Comparison of ENCODE assay signal across 8 cellular contexts in the genomic region with DNA sequence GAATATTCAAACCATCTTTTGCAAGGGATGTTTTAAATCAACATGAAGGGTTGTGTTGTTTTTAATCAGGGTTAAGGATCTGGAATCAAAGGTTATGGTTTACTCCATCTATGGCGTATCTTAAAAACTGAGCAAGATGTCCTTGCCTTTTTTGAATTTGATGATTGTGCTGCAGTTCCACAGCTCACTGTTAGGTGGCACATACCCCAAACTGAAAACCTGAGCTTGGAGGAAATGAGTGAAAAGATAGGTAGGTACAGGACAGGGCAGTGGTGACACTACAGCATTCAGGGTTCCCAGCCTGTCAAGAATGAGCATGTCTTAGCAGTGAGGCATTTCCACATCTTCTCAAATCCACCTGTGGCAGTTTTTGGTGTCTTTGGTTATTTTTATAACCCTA. TPM values are rescaled to one million over a fixed set of nuclear protein-coding genes. Genes with fewer than 3 reads are reported as not detected.
A peak's percentile ranks its signal among the peaks of the same experiment; 100 is the strongest.
DNase-seq lines count a peak whose midpoint lies in the region; ATAC-seq and TF ChIP-seq lines count a peak whose summit lies in the region.

No MANE protein-coding gene starts in this region.

- ATAC-seq in GM19043 (IDR thresholded peaks at IDR 0.05; ENCODE audit: low read depth, unreplicated experiment), result peak; percentile 20
- ATAC-seq in natural killer cell treated with Interleukin-12 subunit alpha and Interleukin-12 subunit beta and Interleukin-15 and Interleukin-18, amount 100 ng/mL, for 72 hours, result no peak
- no peak for ATAC-seq in GM18519 (IDR thresholded peaks at IDR 0.05; ENCODE audit: low FRiP score, unreplicated experiment)

- peaks cover 9 to 19% of the 10 kb centered on the region in 2 donors for H3K4me1 Mint-ChIP-seq in natural killer cell treated with Interleukin-12 subunit alpha and Interleukin-12 subunit beta and Interleukin-15 and Interleukin-18, amount 100 ng/mL, for 72 hours (ENCODE audit: low read depth in 2 of 2)

- no peak overlapping the region for H3K9ac ChIP-seq in OCI-LY3 (ENCODE audit: low read length)

- no peaks in the 10 kb centered on the region for H3K9me3 ChIP-seq in OCI-LY3 (ENCODE audit: insufficient read depth, low read length)

- no peak overlapping the region for H3K27ac ChIP-seq in OCI-LY3 (ENCODE audit: low read length)

- H3K27me3 ChIP-seq in OCI-LY3 (ENCODE audit: low read depth, low read length), result no peaks in the 10 kb centered on the region

- H3K27ac Mint-ChIP-seq in natural killer cell treated with Interleukin-12 subunit alpha and Interleukin-12 subunit beta and Interleukin-15 and Interleukin-18, amount 100 ng/mL, for 72 hours, result peak overlapping the region; percentile 28 to 63

- H3K79me2 ChIP-seq in OCI-LY3 (ENCODE audit: low read length), result no peaks in the 10 kb centered on the region

- H3K36me3 ChIP-seq in OCI-LY3 (replicated peaks; ENCODE audit: low read depth, low read length), result peaks cover 13% of the 10 kb centered on the region

- H3K4me3 Mint-ChIP-seq in natural killer cell treated with Interleukin-12 subunit alpha and Interleukin-12 subunit beta and Interleukin-15 and Interleukin-18, amount 100 ng/mL, for 72 hours, result no peak overlapping the region

- H3K4me3 ChIP-seq in OCI-LY3 (ENCODE audit: low read length), result no peak overlapping the region
- no peak overlapping the region for H3K4me3 ChIP-seq in choroid plexus epithelial cell (ENCODE audit: low read depth, low read length)

- H3K9me3 Mint-ChIP-seq in natural killer cell treated with Interleukin-12 subunit alpha and Interleukin-12 subunit beta and Interleukin-15 and Interleukin-18, amount 100 ng/mL, for 72 hours, result no peaks in the 10 kb centered on the region

- TF ChIP-seq CTCF in OCI-LY3 (IDR thresholded peaks at IDR 0.05; ENCODE audit: low read depth, low read length) (peak; percentile 52), choroid plexus epithelial cell (conservative IDR thresholded peaks at IDR 0.05; ENCODE audit: low read depth, low read length) (peak; percentile 67)

- peaks cover 0 to 6% of the 10 kb centered on the region in 2 donors for H3K27me3 Mint-ChIP-seq in natural killer cell treated with Interleukin-12 subunit alpha and Interleukin-12 subunit beta and Interleukin-15 and Interleukin-18, amount 100 ng/mL, for 72 hours

- H3K4me2 ChIP-seq in OCI-LY3 (ENCODE audit: low read length), result no peak overlapping the region

- H4K20me1 ChIP-seq in OCI-LY3 (ENCODE audit: insufficient read depth, low read length), result no peaks in the 10 kb centered on the region

- H2AFZ ChIP-seq in OCI-LY3 (ENCODE audit: low read depth, low read length), result no peak overlapping the region

- peaks cover 50% of the 10 kb centered on the region for H3K4me1 ChIP-seq in OCI-LY3 (ENCODE audit: low read length)

- DNase-seq in NCI-H82 (lab: John Stamatoyannopoulos, UW) (peak; percentile 34), NCI-H82 treated with DMSO at 0.1 percent for 48 hours (lab: John Stamatoyannopoulos, UW; ENCODE audit: unreplicated experiment) (no peak), choroid plexus epithelial cell (ENCODE audit: low read depth) (peak; percentile 49), GF-D8 (lab: John Stamatoyannopoulos, UW) (no peak)
- no peak for DNase-seq in natural killer cell treated with Interleukin-12 subunit alpha and Interleukin-12 subunit beta and Interleukin-15 and Interleukin-18, amount 100 ng/mL, for 72 hours (ENCODE audit: low spot score)

- H3K36me3 Mint-ChIP-seq in natural killer cell treated with Interleukin-12 subunit alpha and Interleukin-12 subunit beta and Interleukin-15 and Interleukin-18, amount 100 ng/mL, for 72 hours, result peaks cover 4% of the 10 kb centered on the region

RNA-seq across cellular contexts. Expression of a gene that starts 13.1 kb away (rescaled TPM):
- 10 to 100 TPM; 32.1 to 35.0 TPM for total RNA-seq in natural killer cell treated with Interleukin-12 subunit alpha and Interleukin-12 subunit beta and Interleukin-15 and Interleukin-18, amount 100 ng/mL, for 72 hours

RNA-seq across cellular contexts. Expression of a gene that starts 22.0 kb away (rescaled TPM):
- not detected for total RNA-seq in natural killer cell treated with Interleukin-12 subunit alpha and Interleukin-12 subunit beta and Interleukin-15 and Interleukin-18, amount 100 ng/mL, for 72 hours

RNA-seq across cellular contexts. Expression of a gene that starts 22.6 kb away (rescaled TPM):
- total RNA-seq in natural killer cell treated with Interleukin-12 subunit alpha and Interleukin-12 subunit beta and Interleukin-15 and Interleukin-18, amount 100 ng/mL, for 72 hours, result 100 to 1,000 TPM in 1 of 2 donors, 10 to 100 TPM in 1; 96.0 to 129 TPM

RNA-seq across cellular contexts. Expression of a gene that starts 59.6 kb away (rescaled TPM):
- total RNA-seq in natural killer cell treated with Interleukin-12 subunit alpha and Interleukin-12 subunit beta and Interleukin-15 and Interleukin-18, amount 100 ng/mL, for 72 hours, result not detected

Comparison
In these comparisons a context has a peak if more than half of its experiments do, and no peak if none do; other contexts are left out.
1. DNase-seq: peak in NCI-H82 (single experiment) and choroid plexus epithelial cell (single experiment); none in NCI-H82 treated with DMSO at 0.1 percent for 48 hours (single experiment), natural killer cell treated with Interleukin-12 subunit alpha and Interleukin-12 subunit beta and Interleukin-15 and Interleukin-18, amount 100 ng/mL, for 72 hours (single experiment) and GF-D8 (single experiment).